In genomic region chr10:69829792-69830191, GRCh38 we compare ENCODE assay signal across 23 cellular contexts. TPM values are rescaled to one million over a fixed set of nuclear protein-coding genes. Genes with fewer than 3 reads are reported as not detected.
DNase-seq lines count a peak whose midpoint lies in the region; ATAC-seq, FAIRE-seq and TF ChIP-seq lines count a peak whose summit lies in the region.
"Had no signal": no experiment of that assay in that cellular context is flagged by ENCODE, and none has a peak within 500 bp of the region (broad histone marks: within the 10 kb centered on the region; RNA-seq: fewer than 3 reads in every experiment).

No MANE protein-coding gene starts in this region.

- peaks cover 37% of the 10 kb centered on the region for H3K4me1 ChIP-seq in endothelial cell of umbilical vein (ENCODE audit: control insufficient read depth, extremely low read depth, insufficient read depth, low read length)
- H3K4me1 ChIP-seq in MM.1S (ENCODE audit: low read length), result no peaks in the 10 kb centered on the region
- H3K4me1 ChIP-seq in gastrocnemius medialis, result no peaks in the 10 kb centered on the region
- H3K4me1 ChIP-seq: BE2C had no signal

- H4K20me1 ChIP-seq in endothelial cell of umbilical vein (replicated peaks; ENCODE audit: control insufficient read depth, extremely low read depth, insufficient read depth, low read length) (no peaks in the 10 kb centered on the region), MM.1S (ENCODE audit: insufficient read depth, low read length) (no peaks in the 10 kb centered on the region)

- peak; percentile 97 for FAIRE-seq in endothelial cell of umbilical vein (lab: Jason Lieb, UNC)
- FAIRE-seq: A204.1, HTR-8/SVneo had no signal

- H3K4me2 ChIP-seq in endothelial cell of umbilical vein (ENCODE audit: insufficient read depth, low read length) (peak overlapping the region; percentile 54), MM.1S (ENCODE audit: low read depth, low read length) (no peak overlapping the region)
- H3K4me2 ChIP-seq: GM23338 had no signal

- H3K9me2 ChIP-seq in MM.1S (replicated peaks; ENCODE audit: insufficient read depth, low read length), result no peaks in the 10 kb centered on the region

- H3K79me2 ChIP-seq in endothelial cell of umbilical vein (ENCODE audit: control insufficient read depth, insufficient read depth, low read length) (peaks cover 26% of the 10 kb centered on the region), MM.1S (ENCODE audit: low read length) (no peaks in the 10 kb centered on the region)

- H3K27ac ChIP-seq in endothelial cell of umbilical vein (ENCODE audit: insufficient read depth, low read depth, low read length) (peak overlapping the region; percentile 18), MM.1S (ENCODE audit: low read length) (no peak overlapping the region), gastrocnemius medialis (no peak overlapping the region)

- no peaks in the 10 kb centered on the region for H3K27me3 ChIP-seq in endothelial cell of umbilical vein (ENCODE audit: control insufficient read depth in 2 of 2, insufficient read depth in 2 of 2, low read length in 2 of 2)
- H3K27me3 ChIP-seq in MM.1S (replicated peaks; ENCODE audit: insufficient read depth, low read length), result peaks cover 23% of the 10 kb centered on the region; the same call in 1 of the 2 replicates
- H3K27me3 ChIP-seq in gastrocnemius medialis, result no peaks in the 10 kb centered on the region
- H3K27me3 ChIP-seq: BE2C had no signal

- POLR2A ChIA-PET in endothelial cell of umbilical vein (lab: Charles Lee), result interaction anchor here (1.0 kb wide), 1 partner anchor 18 kb away, joined by 3 read pairs; no protein-coding TSS in a partner anchor

- no peak overlapping the region for H3K4me3 Mint-ChIP-seq in nephron
- H3K4me3 Mint-ChIP-seq: CD4-positive, CD25-positive, alpha-beta regulatory T cell; CD8-positive, alpha-beta memory T cell; GM23338; HFFc6 had no signal

- H3F3A ChIP-seq in MM.1S (ENCODE audit: insufficient read depth, low read length), result no peaks in the 10 kb centered on the region

- peak overlapping the region; percentile 14 to 61 (median 40) for H3K27ac Mint-ChIP-seq in nephron
- H3K27ac Mint-ChIP-seq: CD4-positive, CD25-positive, alpha-beta regulatory T cell; GM23338; HFFc6 had no signal

- in situ Hi-C loops in gastrocnemius medialis (cut with MboI; ENCODE audit: low sequenced_read_pairs in 4 of 4), result no loop called here

- no peak overlapping the region for H3K4me3 ChIP-seq in endothelial cell of umbilical vein (replicated peaks in 1 of 3; ENCODE audit: insufficient read depth in 1 of 3, low read depth in 1 of 3, low read length in 3 of 3)
- H3K4me3 ChIP-seq in MM.1S (ENCODE audit: low read length), result no peak overlapping the region
- H3K4me3 ChIP-seq in gastrocnemius medialis, result no peak overlapping the region
- H3K4me3 ChIP-seq: GM23338 had no signal

- CTCF ChIA-PET in endothelial cell of umbilical vein (lab: Charles Lee), result interaction anchor here (1.0 to 2.8 kb wide), 4 partner anchors 9 to 85 kb away, joined by 3 to 8 read pairs (median 5); no protein-coding TSS in a partner anchor

- dilution Hi-C loops in endothelial cell of umbilical vein (cut with MboI; ENCODE audit: extremely low pct_ligation_motif_present, low sequenced_read_pairs), result no loop called here

- H3K36me3 Mint-ChIP-seq in nephron (ENCODE audit: low read depth), result peaks cover 10% of the 10 kb centered on the region
- H3K36me3 Mint-ChIP-seq: CD4-positive, CD25-positive, alpha-beta regulatory T cell; CD8-positive, alpha-beta memory T cell had no signal

- H3K9ac ChIP-seq in endothelial cell of umbilical vein (replicated peaks; ENCODE audit: extremely low read depth, insufficient read depth, low read length) (no peak overlapping the region), MM.1S (ENCODE audit: low read length) (no peak overlapping the region)

- H3K9me3 Mint-ChIP-seq in nephron, result no peaks in the 10 kb centered on the region
- H3K9me3 Mint-ChIP-seq: CD8-positive, alpha-beta memory T cell; GM23338; HFFc6 had no signal

- H3K4me1 Mint-ChIP-seq in nephron, result peaks cover 30% of the 10 kb centered on the region
- H3K4me1 Mint-ChIP-seq: CD4-positive, CD25-positive, alpha-beta regulatory T cell; CD8-positive, alpha-beta memory T cell had no signal

- no TSS peak for BruUV-seq in endothelial cell of umbilical vein (replicated peaks; lab: Mats Ljungman, UMichigan)

- no peaks in the 10 kb centered on the region for H3K36me3 ChIP-seq in endothelial cell of umbilical vein (ENCODE audit: control insufficient read depth in 2 of 2, extremely low read depth in 1 of 2, insufficient read depth in 2 of 2, low read length in 2 of 2)
- no peaks in the 10 kb centered on the region for H3K36me3 ChIP-seq in MM.1S (replicated peaks; ENCODE audit: insufficient read depth, low read length)
- no peaks in the 10 kb centered on the region for H3K36me3 ChIP-seq in gastrocnemius medialis
- H3K36me3 ChIP-seq: BE2C had no signal

- H2AFZ ChIP-seq in endothelial cell of umbilical vein (ENCODE audit: low read depth, low read length), result no peak overlapping the region
- H2AFZ ChIP-seq in MM.1S (ENCODE audit: low read length), result no peak overlapping the region
- H2AFZ ChIP-seq: GM23338 had no signal

- no peaks in the 10 kb centered on the region for H3K9me3 ChIP-seq in endothelial cell of umbilical vein (replicated peaks; ENCODE audit: control insufficient read depth, insufficient read depth, low read length)
- no peaks in the 10 kb centered on the region for H3K9me3 ChIP-seq in MM.1S (replicated peaks; ENCODE audit: insufficient read depth, low read length)
- no peaks in the 10 kb centered on the region for H3K9me3 ChIP-seq in gastrocnemius medialis
- H3K9me3 ChIP-seq: BE2C had no signal

- TF ChIP-seq CTCF in endothelial cell of umbilical vein (IDR thresholded peaks at IDR 0.05; ENCODE audit: extremely low read depth in 1 of 2, insufficient read depth in 1 of 2, low read depth in 1 of 2, low read length in 2 of 2) (no peak), nephron (IDR thresholded peaks at IDR 0.05; ENCODE audit: unreplicated experiment in 3 of 3) (no peak), MM.1S (IDR thresholded peaks at IDR 0.05; ENCODE audit: low read length) (no peak), gastrocnemius medialis (IDR thresholded peaks at IDR 0.05 in 4 of 5, conservative IDR thresholded peaks at IDR 0.05 in 1 of 5) (no peak)

- peak; percentile 35 for TF ChIP-seq POLR2A in endothelial cell of umbilical vein (IDR thresholded peaks at IDR 0.05; ENCODE audit: low read depth, low read length)
- no peak for TF ChIP-seq POLR2A in gastrocnemius medialis (IDR thresholded peaks at IDR 0.05)

- intact Hi-C loops in endothelial cell of umbilical vein (cut with micrococcal nuclease) (loop anchor here (1.0 to 5.0 kb wide), 2 partner anchors 28 to 33 kb away; partner anchors contain the start of gene COL13A1), gastrocnemius medialis (cut with DNase I; ENCODE audit: low total_unique reads) (no loop called here)

- no peak for ATAC-seq in gastrocnemius medialis
- ATAC-seq: GM23338, HCT116 had no signal

- peaks cover 7% of the 10 kb centered on the region for H3K27me3 Mint-ChIP-seq in nephron (ENCODE audit: low read depth)
- H3K27me3 Mint-ChIP-seq: CD4-positive, CD25-positive, alpha-beta regulatory T cell had no signal

- no peaks in the 10 kb centered on the region for H3K9me1 ChIP-seq in endothelial cell of umbilical vein (replicated peaks; ENCODE audit: control insufficient read depth, extremely low read depth, insufficient read depth, low read length)

- DNase-seq in cerebellar cortex (ENCODE audit: low spot score), result peak; percentile 31
- DNase-seq in endothelial cell of umbilical vein (ENCODE audit: low read depth, low spot score), result peak; percentile 84
- DNase-seq in superior temporal gyrus (ENCODE audit: extremely low spot score), result no peak
- DNase-seq in MM.1S, result no peak
- DNase-seq in gastrocnemius medialis, result no peak
- DNase-seq in NOMO-1 treated with DMSO at 0.1 percent for 48 hours (lab: John Stamatoyannopoulos, UW; ENCODE audit: unreplicated experiment), result no peak
- DNase-seq: ACHN; BE2C; CD4-positive, CD25-positive, alpha-beta regulatory T cell; CD8-positive, alpha-beta memory T cell; COR-L47; DMS 273 treated with DMSO at 0.1 percent for 48 hours; DMS53; DND-41; GF-D8; H7; HFFc6; IMR-90 had no signal

TF ChIP-seq in endothelial cell of umbilical vein, 7 proteins besides CTCF, POLR2A, EP300 and RAD21:
- TF ChIP-seq GATA2 (IDR thresholded peaks at IDR 0.05; ENCODE audit: insufficient read depth, insufficient read length, low read depth, low read length) (peak; percentile 97), EZH2 (IDR thresholded peaks at IDR 0.05; ENCODE audit: borderline replicate concordance, low read depth, low read length, severe bottlenecking) (no peak), POLR2AphosphoS5 (IDR thresholded peaks at IDR 0.05; ENCODE audit: insufficient read depth, low read depth, low read length) (peak; percentile 73)

RNA-seq across cellular contexts. Expression of gene COL13A1, which starts 28.1 kb away (rescaled TPM):
- total RNA-seq in endothelial cell of umbilical vein (26.7 and 47.5 TPM in 2 replicates), gastrocnemius medialis (1 to 10 TPM in 3 of 4 donors, under 1 TPM in 1; 0.19 to 6.9 (median 2.4) TPM)
- polyA plus RNA-seq in endothelial cell of umbilical vein, result 14.5 and 21.4 TPM in 2 replicates
- 33.6 and 39.5 TPM in 2 replicates for polyA plus RNA-seq in endothelial cell of umbilical vein (2011; cell fraction: cytosol; rRNA removed)
- polyA plus RNA-seq in endothelial cell of umbilical vein (2011; cell fraction: nucleus; rRNA removed), result 87.2 and 116 TPM in 2 replicates
- 13.5 and 39.8 TPM in 2 replicates for polyA plus RNA-seq in endothelial cell of umbilical vein (2012)
- 15.4 and 23.6 TPM in 2 replicates for polyA minus RNA-seq in endothelial cell of umbilical vein
- polyA minus RNA-seq in endothelial cell of umbilical vein (2011; cell fraction: cytosol; rRNA and poly(A)+ RNA removed), result not detected
- polyA minus RNA-seq in endothelial cell of umbilical vein (2011; cell fraction: nucleus; rRNA and poly(A)+ RNA removed), result 29.4 and 33.3 TPM in 2 replicates
- total RNA-seq: CD4-positive, CD25-positive, alpha-beta regulatory T cell; CD8-positive, alpha-beta memory T cell had no signal
- polyA plus RNA-seq: CD4-positive, CD25-positive, alpha-beta regulatory T cell; CD8-positive, alpha-beta memory T cell had no signal

Comparison
In these comparisons a context has a peak if more than half of its experiments do, and no peak if none do; other contexts are left out.
1. DNase-seq: peak in cerebellar cortex (single experiment) and endothelial cell of umbilical vein (single experiment); none in superior temporal gyrus (single experiment), MM.1S (single experiment), gastrocnemius medialis (0 of 2) and NOMO-1 treated with DMSO at 0.1 percent for 48 hours (single experiment).